In the genomic region with DNA sequence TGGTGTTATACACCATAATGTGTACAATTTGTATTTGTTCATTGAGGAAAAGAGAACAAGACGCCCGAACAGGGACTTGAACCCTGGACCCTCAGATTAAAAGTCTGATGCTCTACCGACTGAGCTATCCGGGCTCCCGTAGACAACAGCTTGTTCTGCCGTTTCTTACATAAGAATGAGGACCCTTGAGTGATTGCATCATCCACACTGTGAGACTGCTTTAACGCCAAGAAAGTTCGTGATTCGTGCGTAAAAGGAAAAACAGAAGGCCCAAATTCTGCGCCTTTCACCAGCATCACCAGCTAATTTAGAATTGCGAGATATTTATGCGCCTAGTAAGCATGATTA, we compare ENCODE assay signal across 8 cellular contexts. TPM values are rescaled to one million over a fixed set of nuclear protein-coding genes. Genes with fewer than 3 reads are reported as not detected.
DNase-seq lines count a peak whose midpoint lies in the region; ATAC-seq and TF ChIP-seq lines count a peak whose summit lies in the region.

No MANE protein-coding gene starts in this region.

- peaks cover 10% of the 10 kb centered on the region for H3K27me3 Mint-ChIP-seq in T-helper 1 cell treated with Interleukin-12 subunit alpha and Interleukin-12 subunit beta and Interleukin-4 antibody, amounts not matched to agents 30 μg/mL and 1 μg/mL, for 36 hours (ENCODE audit: low read depth)

- peak overlapping the region; percentile 97 for H3K27ac Mint-ChIP-seq in T-helper 1 cell treated with Interleukin-12 subunit alpha and Interleukin-12 subunit beta and Interleukin-4 antibody, amounts not matched to agents 30 μg/mL and 1 μg/mL, for 36 hours

- no peaks in the 10 kb centered on the region for H3K4me1 ChIP-seq in aorta (ENCODE audit: control insufficient read depth in 1 of 2, insufficient read depth in 2 of 2, low read length in 2 of 2)

- H3K36me3 Mint-ChIP-seq in T-helper 1 cell treated with Interleukin-12 subunit alpha and Interleukin-12 subunit beta and Interleukin-4 antibody, amounts not matched to agents 30 μg/mL and 1 μg/mL, for 36 hours (ENCODE audit: low read depth): peaks cover 8% of the 10 kb centered on the region

- in situ Hi-C loops in GM13976 (cut with MboI; ENCODE audit: low sequenced_read_pairs, unreplicated experiment): no loop called here

- peak overlapping the region; percentile 67 to 86 for H3K4me3 ChIP-seq in aorta (ENCODE audit: low read length in 2 of 2)

- H3K36me3 ChIP-seq in aorta (ENCODE audit: control insufficient read depth in 1 of 2, insufficient read depth in 2 of 2, low read length in 1 of 2): no peaks in the 10 kb centered on the region

- peak overlapping the region; percentile 30 to 57 for H3K27ac ChIP-seq in aorta (ENCODE audit: low read depth in 1 of 2, low read length in 2 of 2)

- H3K9me3 Mint-ChIP-seq in T-helper 1 cell treated with Interleukin-12 subunit alpha and Interleukin-12 subunit beta and Interleukin-4 antibody, amounts not matched to agents 30 μg/mL and 1 μg/mL, for 36 hours: no peaks in the 10 kb centered on the region

- H3K4me1 Mint-ChIP-seq in T-helper 1 cell treated with Interleukin-12 subunit alpha and Interleukin-12 subunit beta and Interleukin-4 antibody, amounts not matched to agents 30 μg/mL and 1 μg/mL, for 36 hours (ENCODE audit: low read depth): peaks cover 31% of the 10 kb centered on the region

- H3K27me3 ChIP-seq in aorta (ENCODE audit: control insufficient read depth in 1 of 2, insufficient read depth in 2 of 2, low read length in 1 of 2): no peaks in the 10 kb centered on the region

- ATAC-seq in HG02885 (IDR thresholded peaks at IDR 0.05; ENCODE audit: poor library complexity, unreplicated experiment) (peak; percentile 60), aorta (ENCODE audit: low FRiP score) (peak; percentile 94)

- no peak for TF ChIP-seq CTCF in GM13976 (IDR thresholded peaks at IDR 0.05; ENCODE audit: borderline replicate concordance, control extremely low read depth, extremely low read depth, insufficient read depth, missing control alignments)

- 0% methylated on average over 13 of the region's 13 CpGs for WGBS in aorta, 2 donors

- no peaks in the 10 kb centered on the region for H3K9me3 ChIP-seq in aorta (ENCODE audit: control insufficient read depth, low read length)

- intact Hi-C loops in aorta (cut with DNase I): loop anchor here in 1 of 2 donors (5.0 kb wide), 1 partner anchor 95 kb away; a partner anchor contains a TSS

- peak overlapping the region; percentile 89 for H3K4me3 Mint-ChIP-seq in T-helper 1 cell treated with Interleukin-12 subunit alpha and Interleukin-12 subunit beta and Interleukin-4 antibody, amounts not matched to agents 30 μg/mL and 1 μg/mL, for 36 hours

- DNase-seq in GM13976 (ENCODE audit: low spot score) (peak; percentile 64), NCI-H1694 treated with DMSO at 0.1 percent for 48 hours (lab: John Stamatoyannopoulos, UW) (peak; percentile 95), anterior cingulate cortex (lab: John Stamatoyannopoulos, UW) (peak in 56 of 58 donors; percentile 24 to 94 (median 76)), hepatic stellate cell (ENCODE audit: low spot score) (peak; percentile 48), renal cortical epithelial cell (ENCODE audit: low read depth) (peak; percentile 88), aorta (peak in 1 of 2 donors; percentile 81)

RNA-seq across cellular contexts. Expression of a gene that starts 9.3 kb away (rescaled TPM):
- total RNA-seq in renal cortical epithelial cell: 13.7 and 44.5 TPM in 2 replicates
- 100 to 1,000 TPM; 104 to 141 TPM for total RNA-seq in aorta
- polyA plus RNA-seq in aorta: 10 to 100 TPM in 1 of 2 donors, 1 to 10 TPM in 1; 4.8 to 11.0 TPM

RNA-seq across cellular contexts. Expression of a gene that starts 12.3 kb away (rescaled TPM):
- total RNA-seq in renal cortical epithelial cell (1.9 and 9.7 TPM in 2 replicates), aorta (10 to 100 TPM; 41.3 to 87.5 TPM)
- 10 to 100 TPM in 1 of 2 donors, 1 to 10 TPM in 1; 9.3 to 12.4 TPM for polyA plus RNA-seq in aorta
